ENCODE assay signal across 8 cellular contexts in genomic region chr10:91758303-91759146, GRCh38. TPM values are rescaled to one million over a fixed set of nuclear protein-coding genes. Genes with fewer than 3 reads are reported as not detected.
A peak's percentile ranks its signal among the peaks of the same experiment; 100 is the strongest.
DNase-seq lines count a peak whose midpoint lies in the region; ATAC-seq, FAIRE-seq and TF ChIP-seq lines count a peak whose summit lies in the region.

No MANE protein-coding gene starts in this region.

- H2AFZ ChIP-seq in HepG2 (ENCODE audit: low read length): no peak overlapping the region

- H3K9me3 ChIP-seq in HepG2 (ENCODE audit: low read length): no peaks in the 10 kb centered on the region

- H3K4me3 ChIP-seq in cardiac fibroblast (replicated peaks in 1 of 2; ENCODE audit: low read depth in 2 of 2, low read length in 2 of 2) (no peak overlapping the region), HepG2 (replicated peaks in 1 of 3; ENCODE audit: insufficient read depth in 1 of 3, low read depth in 2 of 3, low read length in 3 of 3) (no peak overlapping the region)

- no peak for TF ChIP-seq EP300 in HepG2 (IDR thresholded peaks at IDR 0.05; ENCODE audit: low read depth in 2 of 2, low read length in 2 of 2)
- TF ChIP-seq EP300 in HepG2 (CRISPR knock-in tag; IDR thresholded peaks at IDR 0.05; ENCODE audit: borderline replicate concordance): no peak

- intact Hi-C loops in HepG2 (cut with micrococcal nuclease; ENCODE audit: unreplicated experiment): loop anchor here (1.0 to 2.0 kb wide), 4 partner anchors 46 to 155 kb away; no protein-coding TSS in a partner anchor

- in situ Hi-C loops in HepG2 (cut with HindIII; ENCODE audit: extremely low pct_ligation_motif_present, low pct_unique_long_range_greater_than_20kb): loop anchor here (5.0 kb wide), 1 partner anchor 149 kb away; the partner anchor contains the start of gene FGFBP3

- CTCF ChIA-PET in HepG2 (lab: Yijun Ruan, JAX; ENCODE audit: low intra/inter-chr PET ratio, low total read pairs): interaction anchor here (1.0 to 1.6 kb wide), 2 partner anchors 150 to 154 kb away, joined by 3 to 18 read pairs; partner anchors contain the start of gene FGFBP3

- FAIRE-seq in GM19239 (lab: Jason Lieb, UNC) (peak; percentile 90), HepG2 (lab: Jason Lieb, UNC) (peak; percentile 72)

- TF ChIP-seq RAD21 in HepG2 (CRISPR knock-in tag; IDR thresholded peaks at IDR 0.05): peak; percentile 77

- no peaks in the 10 kb centered on the region for H3K36me3 ChIP-seq in HepG2 (replicated peaks in 1 of 2; ENCODE audit: control insufficient read depth in 1 of 2, insufficient read depth in 2 of 2, low read length in 2 of 2)

- H3K4me1 ChIP-seq in HepG2 (ENCODE audit: insufficient read depth, low read length): no peaks in the 10 kb centered on the region

- H3K79me2 ChIP-seq in HepG2 (ENCODE audit: insufficient read depth, low read length): no peaks in the 10 kb centered on the region

- no peak overlapping the region for H3K4me2 ChIP-seq in HepG2 (ENCODE audit: low read depth, low read length)

- no peaks in the 10 kb centered on the region for H4K20me1 ChIP-seq in HepG2 (ENCODE audit: insufficient read depth, low read length)

- no peak overlapping the region for H3K27ac ChIP-seq in C4-2B
- H3K27ac ChIP-seq in HepG2 (ENCODE audit: extremely low read length, insufficient read depth, low read length): no peak overlapping the region

- no peak for TF ChIP-seq POLR2A in HepG2 (IDR thresholded peaks at IDR 0.05; ENCODE audit: insufficient read depth in 1 of 2, low read depth in 2 of 2, low read length in 2 of 2)

- BruUV-seq in HepG2 (replicated peaks; lab: Mats Ljungman, UMichigan): no TSS peak

- DNase-seq in GM19239 (ENCODE audit: insufficient read length, low spot score): peak; percentile 9
- DNase-seq in NCI-H82 (lab: John Stamatoyannopoulos, UW): peak; percentile 63
- peak; percentile 77 to 83 for DNase-seq in cardiac fibroblast (ENCODE audit: low read depth in 2 of 2)
- peak; percentile 72 for DNase-seq in HepG2 (ENCODE audit: low spot score)
- no peak for DNase-seq in stimulated activated CD4-positive, alpha-beta T cell treated with anti-CD3 and anti-CD28 coated beads, Interleukin-2, amount 100 ng/mL, for 48 hours

- TF ChIP-seq CTCF in C4-2B (conservative IDR thresholded peaks at IDR 0.05) (peak; percentile 84), cardiac fibroblast (IDR thresholded peaks at IDR 0.05; ENCODE audit: low read depth, low read length) (peak; percentile 53), HepG2 (CRISPR knock-in tag; IDR thresholded peaks at IDR 0.05) (peak; percentile 80)

- WGBS in HepG2 (ENCODE audit: low lambda C conversion rate): 35% methylated on average over 3 of the region's 3 CpGs

- POLR2A ChIA-PET in HepG2 (lab: Yijun Ruan, JAX): no interaction called here

- H3K9ac ChIP-seq in HepG2 (ENCODE audit: insufficient read depth, low read depth, low read length): no peak overlapping the region

- ATAC-seq in HepG2: peak; percentile 71
- ATAC-seq in HG03469 (IDR thresholded peaks at IDR 0.05; ENCODE audit: unreplicated experiment): no peak
- no peak for ATAC-seq in HG02678 (IDR thresholded peaks at IDR 0.05; ENCODE audit: unreplicated experiment)

- H3K27me3 ChIP-seq in HepG2 (ENCODE audit: control insufficient read depth in 1 of 2, insufficient read depth in 2 of 2, low read length in 2 of 2): no peaks in the 10 kb centered on the region; a peak in 1 of 5 replicates

TF ChIP-seq in HepG2, 621 proteins besides CTCF, POLR2A, EP300 and RAD21 (continues in another document):
- TF ChIP-seq FOXA3 (CRISPR knock-in tag; IDR thresholded peaks at IDR 0.05): peak; percentile 22; the same call in 1 of the 2 replicates
- no peak for TF ChIP-seq ASH2L (IDR thresholded peaks at IDR 0.05; ENCODE audit: insufficient read length, low read depth, low read length)
- TF ChIP-seq, protein P1, sequence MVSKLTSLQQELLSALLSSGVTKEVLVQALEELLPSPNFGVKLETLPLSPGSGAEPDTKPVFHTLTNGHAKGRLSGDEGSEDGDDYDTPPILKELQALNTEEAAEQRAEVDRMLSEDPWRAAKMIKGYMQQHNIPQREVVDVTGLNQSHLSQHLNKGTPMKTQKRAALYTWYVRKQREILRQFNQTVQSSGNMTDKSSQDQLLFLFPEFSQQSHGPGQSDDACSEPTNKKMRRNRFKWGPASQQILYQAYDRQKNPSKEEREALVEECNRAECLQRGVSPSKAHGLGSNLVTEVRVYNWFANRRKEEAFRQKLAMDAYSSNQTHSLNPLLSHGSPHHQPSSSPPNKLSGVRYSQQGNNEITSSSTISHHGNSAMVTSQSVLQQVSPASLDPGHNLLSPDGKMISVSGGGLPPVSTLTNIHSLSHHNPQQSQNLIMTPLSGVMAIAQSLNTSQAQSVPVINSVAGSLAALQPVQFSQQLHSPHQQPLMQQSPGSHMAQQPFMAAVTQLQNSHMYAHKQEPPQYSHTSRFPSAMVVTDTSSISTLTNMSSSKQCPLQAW (CRISPR knock-in tag; IDR thresholded peaks at IDR 0.05): no peak
- TF ChIP-seq NFIC (IDR thresholded peaks at IDR 0.05; ENCODE audit: low read length): no peak
- no peak for TF ChIP-seq ZNF740 (CRISPR knock-in tag; IDR thresholded peaks at IDR 0.05)
- TF ChIP-seq RELA (CRISPR knock-in tag; IDR thresholded peaks at IDR 0.05): no peak
- TF ChIP-seq RFXAP (CRISPR knock-in tag; IDR thresholded peaks at IDR 0.05; ENCODE audit: borderline replicate concordance): no peak
- no peak for TF ChIP-seq RFX3 (CRISPR knock-in tag; IDR thresholded peaks at IDR 0.05)
- TF ChIP-seq, protein P2, sequence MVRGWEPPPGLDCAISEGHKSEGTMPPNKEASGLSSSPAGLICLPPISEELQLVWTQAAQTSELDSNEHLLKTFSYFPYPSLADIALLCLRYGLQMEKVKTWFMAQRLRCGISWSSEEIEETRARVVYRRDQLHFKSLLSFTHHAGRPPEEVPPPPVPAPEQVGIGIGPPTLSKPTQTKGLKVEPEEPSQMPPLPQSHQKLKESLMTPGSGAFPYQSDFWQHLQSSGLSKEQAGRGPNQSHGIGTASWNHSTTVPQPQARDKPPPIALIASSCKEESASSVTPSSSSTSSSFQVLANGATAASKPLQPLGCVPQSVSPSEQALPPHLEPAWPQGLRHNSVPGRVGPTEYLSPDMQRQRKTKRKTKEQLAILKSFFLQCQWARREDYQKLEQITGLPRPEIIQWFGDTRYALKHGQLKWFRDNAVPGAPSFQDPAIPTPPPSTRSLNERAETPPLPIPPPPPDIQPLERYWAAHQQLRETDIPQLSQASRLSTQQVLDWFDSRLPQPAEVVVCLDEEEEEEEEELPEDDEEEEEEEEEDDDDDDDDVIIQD (CRISPR knock-in tag; IDR thresholded peaks at IDR 0.05; ENCODE audit: low read depth): no peak
- no peak for TF ChIP-seq ZMYM2 (CRISPR knock-in tag; IDR thresholded peaks at IDR 0.05)
- TF ChIP-seq GATAD2A (CRISPR knock-in tag; IDR thresholded peaks at IDR 0.05): 0 out of 2 replicates have a peak, but pooled peaks have one; percentile 13
- no peak for TF ChIP-seq ZNF451 (CRISPR knock-in tag; IDR thresholded peaks at IDR 0.05)
- no peak for TF ChIP-seq ZNF282 (IDR thresholded peaks at IDR 0.05; ENCODE audit: partially characterized antibody)
- no peak for TF ChIP-seq AHR (CRISPR knock-in tag; IDR thresholded peaks at IDR 0.05)
- no peak for TF ChIP-seq ZBTB46 (CRISPR knock-in tag; IDR thresholded peaks at IDR 0.05; ENCODE audit: borderline replicate concordance)
- TF ChIP-seq SMC3 (IDR thresholded peaks at IDR 0.05; ENCODE audit: low read length): peak; percentile 87
- TF ChIP-seq ZNF549 (CRISPR knock-in tag; IDR thresholded peaks at IDR 0.05): no peak
- no peak for TF ChIP-seq CC2D1A (CRISPR knock-in tag; IDR thresholded peaks at IDR 0.05)
- TF ChIP-seq STAG1 (CRISPR knock-in tag; IDR thresholded peaks at IDR 0.05): peak; percentile 90

RNA-seq across cellular contexts. Expression of gene TNKS2, which starts 39.7 kb away (rescaled TPM):
- total RNA-seq in HepG2 (2016; rRNA removed; fragmentation: Illumina TruSeq; extraction: Trizol): 15.2 and 25.5 TPM in 2 replicates
- total RNA-seq in HepG2 (2016; cell fraction: cytosol; rRNA removed; fragmentation: Illumina TruSeq; extraction: Trizol; ENCODE audit: low read depth): 3.4 and 3.5 TPM in 2 replicates
- 14.7 and 23.3 TPM in 2 replicates for total RNA-seq in HepG2 (2016; cell fraction: insoluble cytoplasmic fraction; rRNA removed; fragmentation: Illumina TruSeq; extraction: Trizol)
- 8.9 and 9.0 TPM in 2 replicates for total RNA-seq in HepG2 (2016; cell fraction: membrane; rRNA removed; fragmentation: Illumina TruSeq; extraction: Trizol)
- 24.7 and 28.5 TPM in 2 replicates for total RNA-seq in HepG2 (2016; cell fraction: nucleus; rRNA removed; fragmentation: Illumina TruSeq; extraction: Trizol)
- 16.9 and 19.4 TPM in 2 replicates for polyA plus RNA-seq in HepG2 (2011; rRNA removed)
- polyA plus RNA-seq in HepG2 (2011; cell fraction: cytosol; rRNA removed): 8.1 and 13.3 TPM in 2 replicates
- polyA plus RNA-seq in HepG2 (2011; cell fraction: nucleus; rRNA removed): 18.3 and 21.6 TPM in 2 replicates
- polyA plus RNA-seq in HepG2 (2012): 20.8 and 21.9 TPM in 2 replicates
- polyA plus RNA-seq in HepG2 (2016; cell fraction: cytosol; fragmentation: Illumina TruSeq; extraction: Trizol; ENCODE audit: low read depth): 0.61 and 0.65 TPM in 2 replicates
- polyA plus RNA-seq in HepG2 (2016; cell fraction: insoluble cytoplasmic fraction; fragmentation: Illumina TruSeq; extraction: Trizol; ENCODE audit: low read depth): 16.9 and 18.5 TPM in 2 replicates
- polyA plus RNA-seq in HepG2 (2016; cell fraction: membrane; fragmentation: Illumina TruSeq; extraction: Trizol; ENCODE audit: low read depth): 2.2 and 3.1 TPM in 2 replicates
- 32.1 and 32.3 TPM in 2 replicates for polyA plus RNA-seq in HepG2 (2016; cell fraction: nucleus; fragmentation: Illumina TruSeq; extraction: Trizol; ENCODE audit: insufficient read depth, low read depth)
- 24.3 and 26.9 TPM in 2 replicates for polyA minus RNA-seq in HepG2 (2011; rRNA and poly(A)+ RNA removed; ENCODE audit: low replicate concordance)
- 29.8 and 30.1 TPM in 2 replicates for polyA minus RNA-seq in HepG2 (2011; cell fraction: cytosol; rRNA and poly(A)+ RNA removed)
- polyA minus RNA-seq in HepG2 (2011; cell fraction: nucleus; rRNA and poly(A)+ RNA removed): 48.7 and 54.1 TPM in 2 replicates

Comparison
In these comparisons a context has a peak if more than half of its experiments do, and no peak if none do; other contexts are left out.
1. DNase-seq: peak in GM19239 (single experiment), NCI-H82 (single experiment), cardiac fibroblast (2 of 2) and HepG2 (single experiment); none in stimulated activated CD4-positive, alpha-beta T cell treated with anti-CD3 and anti-CD28 coated beads, Interleukin-2, amount 100 ng/mL, for 48 hours (0 of 2).
2. Peak in every context shown above with its lines, with median percentiles within 50 percentile points of each other: CTCF ChIP-seq.